ENCODE assay signal across 1 cellular context in genomic region chr11:126159719-126160344, GRCh38.
TF ChIP-seq lines count a peak whose summit lies in the region.

No MANE protein-coding gene starts in this region.

TF ChIP-seq in HepG2, 621 proteins besides CTCF, POLR2A, EP300 and RAD21 (continues in another document):
- TF ChIP-seq ZNF383 (CRISPR knock-in tag; IDR thresholded peaks at IDR 0.05; ENCODE audit: borderline replicate concordance) (no peak), CHCHD3 (CRISPR knock-in tag; IDR thresholded peaks at IDR 0.05) (0 out of 2 replicates have a peak, but pooled peaks have one; percentile 52), MZF1 (CRISPR knock-in tag; IDR thresholded peaks at IDR 0.05; ENCODE audit: borderline replicate concordance) (no peak), ZNF687 (CRISPR knock-in tag; IDR thresholded peaks at IDR 0.05) (0 out of 2 replicates have a peak, but pooled peaks have one; percentile 8), RBM39 (IDR thresholded peaks at IDR 0.05; ENCODE audit: low read depth, low read length, poor library complexity, severe bottlenecking) (peak; percentile 22), ZNF232 (CRISPR knock-in tag; IDR thresholded peaks at IDR 0.05; ENCODE audit: borderline replicate concordance) (0 out of 2 replicates have a peak, but pooled peaks have one; percentile 16), ZKSCAN8 (CRISPR knock-in tag; IDR thresholded peaks at IDR 0.05; ENCODE audit: borderline replicate concordance) (no peak), THAP8 (CRISPR knock-in tag; IDR thresholded peaks at IDR 0.05; ENCODE audit: borderline replicate concordance) (0 out of 2 replicates have a peak, but pooled peaks have one; percentile 40), SAP130 (CRISPR knock-in tag; IDR thresholded peaks at IDR 0.05; ENCODE audit: low read depth) (peak; percentile 7; the same call in 1 of the 2 replicates), ZNF816 (CRISPR knock-in tag; IDR thresholded peaks at IDR 0.05; ENCODE audit: borderline replicate concordance) (no peak), ZNF547 (CRISPR knock-in tag; IDR thresholded peaks at IDR 0.05) (no peak), PATZ1 (CRISPR knock-in tag; IDR thresholded peaks at IDR 0.05) (peak; percentile 52), ZFY (CRISPR knock-in tag; IDR thresholded peaks at IDR 0.05) (0 out of 2 replicates have a peak, but pooled peaks have one; percentile 11), RBFOX2 (IDR thresholded peaks at IDR 0.05; ENCODE audit: low read depth, low read length) (0 out of 2 replicates have a peak, but pooled peaks have one; percentile 62), ZNF225 (CRISPR knock-in tag; IDR thresholded peaks at IDR 0.05) (0 out of 2 replicates have a peak, but pooled peaks have one; percentile 12), TOE1 (CRISPR knock-in tag; IDR thresholded peaks at IDR 0.05) (no peak), MED1 (CRISPR knock-in tag; IDR thresholded peaks at IDR 0.05) (0 out of 2 replicates have a peak, but pooled peaks have one; percentile 6), ZBTB40 (IDR thresholded peaks at IDR 0.05) (no peak), ZBTB40 (CRISPR knock-in tag; IDR thresholded peaks at IDR 0.05) (no peak), ARNTL (CRISPR knock-in tag; IDR thresholded peaks at IDR 0.05) (no peak), ZNF343 (CRISPR knock-in tag; IDR thresholded peaks at IDR 0.05) (no peak), SOX13 (IDR thresholded peaks at IDR 0.05) (no peak), SOX13 (CRISPR knock-in tag; conservative IDR thresholded peaks at IDR 0.05 in 1 of 2, IDR thresholded peaks at IDR 0.05 in 1 of 2) (0 out of 4 replicates have a peak, but pooled peaks of 1 of the 2 experiments have one; percentile 14), ZFP90 (CRISPR knock-in tag; IDR thresholded peaks at IDR 0.05; ENCODE audit: borderline replicate concordance) (peak; percentile 97), ZNF513 (CRISPR knock-in tag; conservative IDR thresholded peaks at IDR 0.05) (no peak), ZNF792 (CRISPR knock-in tag; IDR thresholded peaks at IDR 0.05) (no peak), ZNF784 (CRISPR knock-in tag; IDR thresholded peaks at IDR 0.05; ENCODE audit: borderline replicate concordance) (no peak), HES4 (CRISPR knock-in tag; IDR thresholded peaks at IDR 0.05; ENCODE audit: borderline replicate concordance) (peak; percentile 37; the same call in 1 of the 2 replicates), SNAPC4 (CRISPR knock-in tag; IDR thresholded peaks at IDR 0.05) (peak; percentile 71; the same call in 1 of the 2 replicates), AGO2 (optimal IDR thresholded peaks at IDR 0.05; ENCODE audit: low read depth, low read length) (peak; percentile 10), ZBTB42 (CRISPR knock-in tag; IDR thresholded peaks at IDR 0.05) (no peak), HNRNPK (IDR thresholded peaks at IDR 0.05; ENCODE audit: low read depth, low read length, poor library complexity, severe bottlenecking) (no peak)
